In the genomic region with DNA sequence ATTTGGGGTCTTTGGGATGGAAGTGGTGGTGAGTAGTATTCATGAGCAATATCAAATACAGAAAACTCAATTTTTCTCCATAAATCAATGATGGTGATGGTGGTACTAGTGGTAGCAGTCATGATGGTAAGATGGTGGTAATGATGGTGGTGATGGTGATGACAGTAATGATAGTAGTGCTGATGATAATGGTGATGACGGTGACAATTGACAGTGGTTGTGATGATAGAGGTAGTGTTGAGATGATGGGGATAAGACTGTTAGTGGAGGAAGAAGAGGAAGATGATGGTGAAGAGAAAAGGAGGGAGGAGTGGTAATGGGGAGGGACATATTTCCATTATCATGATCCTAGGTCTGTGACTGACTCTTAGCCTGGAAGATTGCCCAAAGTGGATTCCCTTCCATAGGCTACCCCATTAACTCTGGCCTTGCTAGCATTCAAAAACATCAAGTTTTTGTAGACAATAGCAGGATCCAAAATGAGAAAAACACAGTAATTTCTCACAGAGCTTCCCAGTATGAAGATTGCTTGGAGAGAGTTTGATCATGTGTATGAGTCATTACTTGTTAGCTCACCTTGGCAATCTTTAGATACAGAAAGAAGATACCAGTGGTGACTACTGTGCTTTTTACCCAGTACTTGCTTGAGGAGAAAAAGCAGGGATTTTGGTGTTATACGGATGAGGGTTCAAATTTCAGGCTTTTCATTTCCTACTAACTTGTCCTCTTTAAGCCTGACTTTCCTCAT, we compare ENCODE assay signal across 15 cellular contexts.
A peak's percentile ranks its signal among the peaks of the same experiment; 100 is the strongest.
DNase-seq lines count a peak whose midpoint lies in the region; ATAC-seq and TF ChIP-seq lines count a peak whose summit lies in the region.
"Had no signal": no experiment of that assay in that cellular context is flagged by ENCODE, and none has a peak within 500 bp of the region (broad histone marks: within the 10 kb centered on the region; RNA-seq: fewer than 3 reads in every experiment).

No MANE protein-coding gene starts in this region.

- intact Hi-C loops in PC-3 (cut with micrococcal nuclease), result no loop called here
- intact Hi-C loops in mammary epithelial cell (cut with micrococcal nuclease), result no loop called here

- no peak overlapping the region for H2AK5ac ChIP-seq in mesenchymal stem cell (ENCODE audit: low read length, severe bottlenecking)

- no peaks in the 10 kb centered on the region for H3K9me2 ChIP-seq in PC-3 (replicated peaks; ENCODE audit: low read length)

- no peak for TF ChIP-seq CTCF in PC-3 (conservative IDR thresholded peaks at IDR 0.05; ENCODE audit: low read depth, low read length)
- no peak for TF ChIP-seq CTCF in mammary epithelial cell (conservative IDR thresholded peaks at IDR 0.05 in 1 of 2, IDR thresholded peaks at IDR 0.05 in 1 of 2; ENCODE audit: extremely low read depth in 1 of 2, insufficient read depth in 1 of 2, low read depth in 1 of 2, low read length in 2 of 2)
- no peak for TF ChIP-seq CTCF in smooth muscle cell (IDR thresholded peaks at IDR 0.05; ENCODE audit: borderline replicate concordance, insufficient read depth, poor library complexity, severe bottlenecking)

- no peaks in the 10 kb centered on the region for H3K36me3 ChIP-seq in PC-3 (ENCODE audit: low read depth, low read length)
- H3K36me3 ChIP-seq in mammary epithelial cell (ENCODE audit: insufficient read depth, low read length), result no peaks in the 10 kb centered on the region
- no peaks in the 10 kb centered on the region for H3K36me3 ChIP-seq in mesenchymal stem cell (ENCODE audit: control insufficient read depth in 1 of 2, insufficient read depth in 2 of 2, low read depth in 1 of 2, low read length in 2 of 2)
- no peaks in the 10 kb centered on the region for H3K36me3 ChIP-seq in smooth muscle cell (ENCODE audit: low read depth)

- H3K9ac ChIP-seq in PC-3 (ENCODE audit: low read length) (no peak overlapping the region), mammary epithelial cell (ENCODE audit: insufficient read depth, low read length) (no peak overlapping the region), mesenchymal stem cell (ENCODE audit: low read length) (no peak overlapping the region), smooth muscle cell (ENCODE audit: low read depth) (no peak overlapping the region)

- H3K27ac ChIP-seq in PC-3 (ENCODE audit: low read length) (no peak overlapping the region), mammary epithelial cell (ENCODE audit: insufficient read depth, low read depth, low read length) (no peak overlapping the region), mesenchymal stem cell (ENCODE audit: low read length, poor library complexity, severe bottlenecking) (no peak overlapping the region), smooth muscle cell (ENCODE audit: low read depth) (peak overlapping the region; percentile 57)

- no peak overlapping the region for H2BK12ac ChIP-seq in mesenchymal stem cell (ENCODE audit: low read length in 2 of 2)

- ATAC-seq in PC-3 (peak; percentile 42; the same call in 1 of the 2 replicates), HG02571 (IDR thresholded peaks at IDR 0.05; ENCODE audit: unreplicated experiment) (no peak)
- ATAC-seq: Panc1 had no signal

- in situ Hi-C loops in mammary epithelial cell (cut with MboI; ENCODE audit: low sequenced_read_pairs in 2 of 2), result no loop called here

- H3K79me2 ChIP-seq in PC-3 (ENCODE audit: low read length) (no peaks in the 10 kb centered on the region), mammary epithelial cell (ENCODE audit: insufficient read depth, low read length) (no peaks in the 10 kb centered on the region), smooth muscle cell (ENCODE audit: low read depth) (no peaks in the 10 kb centered on the region)

- BruUV-seq in PC-3 (replicated peaks; lab: Mats Ljungman, UMichigan) (no TSS peak), mammary epithelial cell (replicated peaks; lab: Mats Ljungman, UMichigan) (no TSS peak)

- H3K4me1 ChIP-seq in PC-3 (ENCODE audit: insufficient read depth, low read length) (no peaks in the 10 kb centered on the region), mammary epithelial cell (ENCODE audit: insufficient read depth, low read length) (no peaks in the 10 kb centered on the region), mesenchymal stem cell (ENCODE audit: control insufficient read depth, insufficient read depth, low read depth, low read length) (peaks cover 7% of the 10 kb centered on the region), smooth muscle cell (ENCODE audit: low read depth) (peaks cover 6% of the 10 kb centered on the region)

- dilution Hi-C loops in mammary epithelial cell (cut with HindIII; ENCODE audit: low sequenced_read_pairs), result no loop called here

- no peaks in the 10 kb centered on the region for H3F3A ChIP-seq in PC-3 (ENCODE audit: low read length, unreplicated experiment)
- peaks cover 7% of the 10 kb centered on the region for H3F3A ChIP-seq in smooth muscle cell (ENCODE audit: low read depth)

- H4K91ac ChIP-seq in mesenchymal stem cell (ENCODE audit: low read length), result no peak overlapping the region

- H3K14ac ChIP-seq in mesenchymal stem cell (ENCODE audit: low read length in 2 of 2), result no peak overlapping the region

- no peak overlapping the region for H3K18ac ChIP-seq in mesenchymal stem cell (ENCODE audit: low read depth in 1 of 2, low read length in 2 of 2)

- H3K79me1 ChIP-seq in mesenchymal stem cell (replicated peaks; ENCODE audit: low read length, poor library complexity, severe bottlenecking), result no peaks in the 10 kb centered on the region

- H3K9me3 ChIP-seq in PC-3 (ENCODE audit: low read length), result no peaks in the 10 kb centered on the region
- no peaks in the 10 kb centered on the region for H3K9me3 ChIP-seq in mammary epithelial cell (replicated peaks; ENCODE audit: insufficient read depth, low read length)
- no peaks in the 10 kb centered on the region for H3K9me3 ChIP-seq in mesenchymal stem cell (ENCODE audit: control insufficient read depth, low read length)
- H3K9me3 ChIP-seq in smooth muscle cell (replicated peaks; ENCODE audit: low read depth), result no peaks in the 10 kb centered on the region

- H3K23ac ChIP-seq in mesenchymal stem cell (ENCODE audit: low read length in 2 of 2), result no peak overlapping the region

- POLR2A ChIA-PET in PC-3 (lab: Charles Lee; ENCODE audit: unreplicated experiment), result no interaction called here

- no peak overlapping the region for H2BK120ac ChIP-seq in mesenchymal stem cell (ENCODE audit: low read depth, low read length)

- H3K4me2 ChIP-seq in PC-3 (ENCODE audit: low read length), result no peak overlapping the region
- H3K4me2 ChIP-seq in mammary epithelial cell (ENCODE audit: insufficient read depth, low read depth, low read length), result no peak overlapping the region
- no peak overlapping the region for H3K4me2 ChIP-seq in mesenchymal stem cell (ENCODE audit: low read length, poor library complexity, severe bottlenecking)
- H3K4me2 ChIP-seq in smooth muscle cell, result peak overlapping the region; percentile 56

- peak; percentile 46 for DNase-seq in PC-3
- peak; percentile 51 for DNase-seq in mammary epithelial cell
- no peak for DNase-seq in mesenchymal stem cell
- no peak for DNase-seq in smooth muscle cell (lab: John Stamatoyannopoulos, UW; ENCODE audit: unreplicated experiment)
- no peak for DNase-seq in activated T-cell treated with anti-CD3 and anti-CD28 coated beads for 4 hours
- DNase-seq in mucosa of gallbladder (ENCODE audit: low spot score), result no peak
- DNase-seq: Calu3; CD4-positive, alpha-beta T cell; H7; KBM-7; NCI-H1048; NCI-H2081 treated with DMSO at 0.1 percent for 48 hours; NCI-H524 had no signal

- no peak overlapping the region for H2BK5ac ChIP-seq in mesenchymal stem cell (ENCODE audit: low read depth, low read length, poor library complexity, severe bottlenecking)

- WGBS in mammary epithelial cell (ENCODE audit: low coverage, missing lambda C conversion rate), result 95% methylated on average over 2 of the region's 2 CpGs
- WGBS in mesenchymal stem cell, result 100% methylated on average over 2 of the region's 2 CpGs
- 86% methylated on average over 2 of the region's 2 CpGs for WGBS in smooth muscle cell (ENCODE audit: low lambda C conversion rate)

- H2AFZ ChIP-seq in PC-3 (ENCODE audit: low read length), result no peak overlapping the region
- no peak overlapping the region for H2AFZ ChIP-seq in mammary epithelial cell (ENCODE audit: low read depth, low read length)
- H2AFZ ChIP-seq in mesenchymal stem cell (ENCODE audit: low read depth, low read length), result no peak overlapping the region
- peak overlapping the region; percentile 96 for H2AFZ ChIP-seq in smooth muscle cell (ENCODE audit: low read depth)

- H4K20me1 ChIP-seq in PC-3 (ENCODE audit: low read length), result no peaks in the 10 kb centered on the region
- no peaks in the 10 kb centered on the region for H4K20me1 ChIP-seq in mammary epithelial cell (ENCODE audit: insufficient read depth, low read length)
- no peaks in the 10 kb centered on the region for H4K20me1 ChIP-seq in smooth muscle cell (ENCODE audit: low read depth)

- no peak overlapping the region for H3K4ac ChIP-seq in mesenchymal stem cell (ENCODE audit: low read depth in 1 of 2, low read length in 2 of 2)

- peak overlapping the region; percentile 19 for H4K8ac ChIP-seq in mesenchymal stem cell (ENCODE audit: low read length)

- no peaks in the 10 kb centered on the region for H3K27me3 ChIP-seq in PC-3 (ENCODE audit: low read length)
- no peaks in the 10 kb centered on the region for H3K27me3 ChIP-seq in mammary epithelial cell (ENCODE audit: insufficient read depth, low read length)
- H3K27me3 ChIP-seq in mesenchymal stem cell (ENCODE audit: control insufficient read depth in 1 of 2, insufficient read depth in 1 of 2, low read length in 2 of 2), result peaks cover 7% of the 10 kb centered on the region in 2 experiments
- H3K27me3 ChIP-seq in smooth muscle cell (ENCODE audit: low read depth), result no peaks in the 10 kb centered on the region

- no peak overlapping the region for H2BK15ac ChIP-seq in mesenchymal stem cell (ENCODE audit: low read depth, poor library complexity, severe bottlenecking)

- H3K4me3 ChIP-seq in PC-3 (ENCODE audit: low read length), result no peak overlapping the region
- H3K4me3 ChIP-seq in mammary epithelial cell (replicated peaks in 1 of 3; ENCODE audit: insufficient read depth in 1 of 3, low read depth in 2 of 3, low read length in 3 of 3), result no peak overlapping the region
- H3K4me3 ChIP-seq in mesenchymal stem cell (ENCODE audit: insufficient read depth in 1 of 2, low read depth in 1 of 2, low read length in 2 of 2), result no peak overlapping the region
- H3K4me3 ChIP-seq in smooth muscle cell, result peak overlapping the region; percentile 9

- CTCF ChIA-PET in PC-3 (lab: Charles Lee) (no interaction called here), mammary epithelial cell (lab: Charles Lee; ENCODE audit: low non-redundant PET) (no interaction called here)

Comparison
In these comparisons a context has a peak if more than half of its experiments do, and no peak if none do; other contexts are left out.
1. DNase-seq: peak in PC-3 (single experiment) and mammary epithelial cell (single experiment); none in mesenchymal stem cell (single experiment), smooth muscle cell (single experiment), activated T-cell treated with anti-CD3 and anti-CD28 coated beads for 4 hours (single experiment) and mucosa of gallbladder (single experiment).